Comparison of ENCODE assay signal across 31 cellular contexts in the genomic region with DNA sequence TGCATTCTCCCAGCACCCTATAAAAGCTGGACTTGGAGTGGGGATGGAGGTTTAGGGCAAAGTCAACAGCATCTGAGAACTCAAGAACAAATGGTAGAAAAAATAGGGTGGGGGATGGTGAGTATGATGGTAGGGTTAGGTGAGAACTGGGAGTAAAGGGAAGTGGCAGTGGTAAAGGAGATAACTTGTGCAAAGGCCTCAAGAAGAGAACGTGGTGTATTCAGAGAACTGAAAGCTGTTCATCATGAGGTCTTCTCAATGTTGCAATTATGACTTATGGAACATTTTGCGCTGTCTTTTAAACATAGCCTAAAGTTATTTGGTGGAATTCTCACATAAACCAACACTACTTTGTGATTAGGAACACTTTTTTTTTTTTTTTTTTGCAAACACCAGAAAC. TPM values are rescaled to one million over a fixed set of nuclear protein-coding genes. Genes with fewer than 3 reads are reported as not detected.
"Had no signal": no experiment of that assay in that cellular context is flagged by ENCODE, and none has a peak within 500 bp of the region (broad histone marks: within the 10 kb centered on the region; RNA-seq: fewer than 3 reads in every experiment).

No MANE protein-coding gene starts in this region.

- H3K4me3 ChIP-seq: hepatocyte, neural progenitor cell, sigmoid colon, transverse colon had no signal

- H3K9ac ChIP-seq: neural progenitor cell had no signal

- H3K36me3 ChIP-seq: neural progenitor cell, sigmoid colon, transverse colon had no signal

- H2AFZ ChIP-seq: hepatocyte, neural progenitor cell had no signal

- H3K27me3 ChIP-seq: hepatocyte, neural progenitor cell, sigmoid colon, transverse colon had no signal

- H3K4me2 ChIP-seq: hepatocyte, neural progenitor cell had no signal

- H3K4me1 ChIP-seq: neural progenitor cell, sigmoid colon had no signal

- H3K9me3 ChIP-seq: sigmoid colon, transverse colon had no signal

- H3K27ac ChIP-seq: hepatocyte, neural progenitor cell, sigmoid colon, transverse colon had no signal

- DNase-seq: activated B cell treated with CpG ODN at 0.5 μM for 24 hours; activated CD4-positive, alpha-beta memory T cell treated with anti-CD3 and anti-CD28 coated beads for 36 hours; activated CD4-positive, alpha-beta T cell treated with anti-CD3 and anti-CD28 coated beads for 4 hours; activated naive CD4-positive, alpha-beta T cell treated with Interleukin-2 at 50 U/mL for 16 hours; activated naive CD8-positive, alpha-beta T cell treated with anti-CD3 and anti-CD28 coated beads for 36 hours; activated T-cell treated with anti-CD3 and anti-CD28 coated beads, Interleukin-2, amount 50 U/mL, for 48 hours; central memory CD4-positive, alpha-beta T cell; effector memory CD8-positive, alpha-beta T cell; glutamatergic neuron; immature natural killer cell; naive thymus-derived CD8-positive, alpha-beta T cell; sigmoid colon; stimulated activated CD4-positive, alpha-beta T cell treated with anti-CD3 and anti-CD28 coated beads, Interleukin-2, amount 100 ng/mL, for 48 hours; stimulated activated CD8-positive, alpha-beta memory T cell treated with anti-CD3 and anti-CD28 coated beads, Interleukin-4, amount 100 ng/mL, for 48 hours; stimulated activated naive B cell treated with anti-CD40 and anti-IgM and Interleukin-4, amounts not matched to agents 10 μg/mL and 1 μg/mL and 100 μg/mL, for 72 hours; transverse colon had no signal

- H3K79me2 ChIP-seq: hepatocyte had no signal

- ATAC-seq: effector memory CD8-positive, alpha-beta T cell; left lobe of liver; naive thymus-derived CD8-positive, alpha-beta T cell had no signal

RNA-seq across cellular contexts. Expression of gene TXNDC8, which starts 19.0 kb away (rescaled TPM):
- total RNA-seq: activated B cell treated with CpG ODN at 0.5 μM for 24 hours; activated CD4-positive, alpha-beta memory T cell treated with anti-CD3 and anti-CD28 coated beads for 36 hours; activated naive CD8-positive, alpha-beta T cell treated with anti-CD3 and anti-CD28 coated beads for 36 hours; astrocyte; dermis microvascular lymphatic vessel endothelial cell; endothelial cell of umbilical vein; esophagus mucosa; frontal cortex; hepatocyte; kidney epithelial cell; left lobe of liver; lung microvascular endothelial cell; mesothelial cell of epicardium; naive thymus-derived CD8-positive, alpha-beta T cell; osteoblast; posterior vena cava; renal cortical epithelial cell; sigmoid colon; temporal lobe; transverse colon had no signal
- polyA plus RNA-seq: endothelial cell of umbilical vein; hepatocyte; immature natural killer cell; naive thymus-derived CD8-positive, alpha-beta T cell; sigmoid colon had no signal
